ENCODE assay signal across 22 cellular contexts in genomic region chr9:89748831-89749499, GRCh38.
DNase-seq lines count a peak whose midpoint lies in the region; ATAC-seq and TF ChIP-seq lines count a peak whose summit lies in the region.
"Had no signal": no experiment of that assay in that cellular context is flagged by ENCODE, and none has a peak within 500 bp of the region (broad histone marks: within the 10 kb centered on the region; RNA-seq: fewer than 3 reads in every experiment).

No MANE protein-coding gene starts in this region.

- no peaks in the 10 kb centered on the region; the same call in 1 of the 2 replicates for H4K20me1 ChIP-seq in DND-41 (ENCODE audit: insufficient read depth, low read length)

- WGBS in neuronal stem cell (ENCODE audit: extremely low coverage in 2 of 2, insufficient read length in 2 of 2, insufficient replicate concordance in 1 of 2), 2 donors, result no CpG with 5 or more reads among the region's 6 CpGs

- DNase-seq in activated CD8-positive, alpha-beta T cell treated with anti-CD3 and anti-CD28 coated beads, Interleukin-2, amount 10 ng/mL, durations not matched to agents 7 days and 5 days, result no peak
- DNase-seq in activated CD8-positive, alpha-beta T cell treated with anti-CD3 and anti-CD28 coated beads for 36 hours, result no peak
- DNase-seq in DND-41, result no peak
- DNase-seq in activated CD4-positive, alpha-beta memory T cell treated with anti-CD3 and anti-CD28 coated beads, Interleukin-2, amount 10 ng/mL, durations not matched to agents 7 days and 5 days, result no peak
- DNase-seq in neuronal stem cell (ENCODE audit: low spot score), result no peak
- no peak for DNase-seq in inferior parietal cortex (ENCODE audit: extremely low spot score)
- no peak for DNase-seq in islet precursor cell
- no peak for DNase-seq in left ventricle myocardium superior
- DNase-seq: ACHN, aorta, heart right ventricle, left lung, midbrain, MM.1S, NCI-H1436 treated with DMSO at 0.1 percent for 48 hours, NCI-H774, SHP77, SW 1271 had no signal

- H3K79me1 ChIP-seq in neuronal stem cell (ENCODE audit: low read depth, low read length), result no peaks in the 10 kb centered on the region

- H3K9me3 ChIP-seq in DND-41 (ENCODE audit: insufficient read depth, low read length, severe bottlenecking), result no peaks in the 10 kb centered on the region
- peaks cover 0 to 2% of the 10 kb centered on the region in 2 donors for H3K9me3 ChIP-seq in neuronal stem cell (replicated peaks in 1 of 2; ENCODE audit: control insufficient read depth in 2 of 2, insufficient read depth in 1 of 2, low read depth in 1 of 2, low read length in 2 of 2)
- H3K9me3 ChIP-seq: vagina had no signal

- peak overlapping the region; percentile 67 for H3K27ac Mint-ChIP-seq in activated CD8-positive, alpha-beta T cell treated with anti-CD3 and anti-CD28 coated beads, Interleukin-2, amount 10 ng/mL, durations not matched to agents 7 days and 5 days
- no peak overlapping the region for H3K27ac Mint-ChIP-seq in activated CD8-positive, alpha-beta T cell treated with anti-CD3 and anti-CD28 coated beads for 36 hours
- H3K27ac Mint-ChIP-seq in activated CD4-positive, alpha-beta memory T cell treated with anti-CD3 and anti-CD28 coated beads, Interleukin-2, amount 10 ng/mL, durations not matched to agents 7 days and 5 days, result peak overlapping the region; percentile 48
- H3K27ac Mint-ChIP-seq: progenitor cell of endocrine pancreas had no signal

- H3K4me2 ChIP-seq in DND-41 (ENCODE audit: insufficient read depth, low read length) (no peak overlapping the region), neuronal stem cell (ENCODE audit: insufficient read depth, low read length, poor library complexity, severe bottlenecking) (no peak overlapping the region)

- no peak overlapping the region for H4K8ac ChIP-seq in neuronal stem cell (ENCODE audit: low read depth, low read length)

- peaks cover 53% of the 10 kb centered on the region for H3K4me1 Mint-ChIP-seq in activated CD8-positive, alpha-beta T cell treated with anti-CD3 and anti-CD28 coated beads, Interleukin-2, amount 10 ng/mL, durations not matched to agents 7 days and 5 days (ENCODE audit: low read depth)
- peaks cover 30% of the 10 kb centered on the region for H3K4me1 Mint-ChIP-seq in activated CD8-positive, alpha-beta T cell treated with anti-CD3 and anti-CD28 coated beads for 36 hours (ENCODE audit: low read depth)
- peaks cover 45% of the 10 kb centered on the region for H3K4me1 Mint-ChIP-seq in activated CD4-positive, alpha-beta memory T cell treated with anti-CD3 and anti-CD28 coated beads, Interleukin-2, amount 10 ng/mL, durations not matched to agents 7 days and 5 days

- H2BK12ac ChIP-seq in neuronal stem cell (ENCODE audit: low read length), result peak overlapping the region; percentile 67

- H3K4me3 ChIP-seq in DND-41 (ENCODE audit: low read depth in 1 of 2, low read length in 2 of 2) (no peak overlapping the region), neuronal stem cell (ENCODE audit: low read length in 2 of 2) (no peak overlapping the region)
- H3K4me3 ChIP-seq: heart right ventricle, left lung, vagina had no signal

- peak overlapping the region; percentile 2 for H3K4me3 Mint-ChIP-seq in activated CD8-positive, alpha-beta T cell treated with anti-CD3 and anti-CD28 coated beads, Interleukin-2, amount 10 ng/mL, durations not matched to agents 7 days and 5 days
- no peak overlapping the region for H3K4me3 Mint-ChIP-seq in activated CD8-positive, alpha-beta T cell treated with anti-CD3 and anti-CD28 coated beads for 36 hours
- H3K4me3 Mint-ChIP-seq in activated CD4-positive, alpha-beta memory T cell treated with anti-CD3 and anti-CD28 coated beads, Interleukin-2, amount 10 ng/mL, durations not matched to agents 7 days and 5 days, result peak overlapping the region; percentile 5

- ATAC-seq in activated CD8-positive, alpha-beta T cell treated with anti-CD3 and anti-CD28 coated beads, Interleukin-2, amount 10 ng/mL, durations not matched to agents 7 days and 5 days, result no peak
- no peak for ATAC-seq in activated CD8-positive, alpha-beta T cell treated with anti-CD3 and anti-CD28 coated beads for 36 hours
- ATAC-seq in DND-41 (ENCODE audit: insufficient read depth, low read depth) (no peak), left ventricle myocardium superior (no peak)
- ATAC-seq: heart right ventricle, left lung had no signal

- no peak for TF ChIP-seq CTCF in activated CD8-positive, alpha-beta T cell treated with anti-CD3 and anti-CD28 coated beads for 36 hours (IDR thresholded peaks at IDR 0.05)
- no peak for TF ChIP-seq CTCF in DND-41 (IDR thresholded peaks at IDR 0.05; ENCODE audit: borderline replicate concordance, extremely low read depth, low read length, poor library complexity, severe bottlenecking)

- H3K36me3 ChIP-seq in DND-41 (ENCODE audit: insufficient read depth, low read length) (no peaks in the 10 kb centered on the region), neuronal stem cell (replicated peaks in 1 of 2; ENCODE audit: control insufficient read depth in 2 of 2, insufficient read depth in 2 of 2, low read length in 2 of 2) (no peaks in the 10 kb centered on the region)
- H3K36me3 ChIP-seq: heart right ventricle, left lung, vagina had no signal

- H3K79me2 ChIP-seq in DND-41 (ENCODE audit: insufficient read depth, low read length), result no peaks in the 10 kb centered on the region

- no peak overlapping the region for H2BK120ac ChIP-seq in neuronal stem cell (ENCODE audit: low read depth, low read length)

- peaks cover 6% of the 10 kb centered on the region for H3K9me3 Mint-ChIP-seq in activated CD8-positive, alpha-beta T cell treated with anti-CD3 and anti-CD28 coated beads, Interleukin-2, amount 10 ng/mL, durations not matched to agents 7 days and 5 days (ENCODE audit: insufficient read depth)
- peaks cover 3% of the 10 kb centered on the region for H3K9me3 Mint-ChIP-seq in activated CD8-positive, alpha-beta T cell treated with anti-CD3 and anti-CD28 coated beads for 36 hours
- peaks cover 6% of the 10 kb centered on the region for H3K9me3 Mint-ChIP-seq in activated CD4-positive, alpha-beta memory T cell treated with anti-CD3 and anti-CD28 coated beads, Interleukin-2, amount 10 ng/mL, durations not matched to agents 7 days and 5 days

- peak overlapping the region; percentile 78 for H3K14ac ChIP-seq in neuronal stem cell (ENCODE audit: low read length)

- CTCF ChIA-PET in activated CD8-positive, alpha-beta T cell treated with anti-CD3 and anti-CD28 coated beads, Interleukin-2, amount 10 ng/mL, durations not matched to agents 7 days and 5 days (lab: Charles Lee), result interaction anchor here (0.8 to 1.3 kb wide), 3 partner anchors 10 to 146 kb away, joined by 3 to 4 read pairs (median 3); no protein-coding TSS in a partner anchor
- CTCF ChIA-PET in activated CD8-positive, alpha-beta T cell treated with anti-CD3 and anti-CD28 coated beads for 36 hours (lab: Charles Lee), result no interaction called here
- CTCF ChIA-PET in activated CD4-positive, alpha-beta memory T cell treated with anti-CD3 and anti-CD28 coated beads, Interleukin-2, amount 10 ng/mL, durations not matched to agents 7 days and 5 days (lab: Charles Lee), result no interaction called here

- H3K9ac ChIP-seq in DND-41 (ENCODE audit: low read depth, low read length) (no peak overlapping the region), neuronal stem cell (ENCODE audit: low read depth, low read length, poor library complexity) (peak overlapping the region; percentile 72)

- H3K23ac ChIP-seq in neuronal stem cell (ENCODE audit: low read depth, low read length, poor library complexity), result peak overlapping the region; percentile 45

- H3K27ac ChIP-seq in DND-41 (ENCODE audit: low read length) (peak overlapping the region; percentile 56; the same call in 1 of the 2 replicates), neuronal stem cell (replicated peaks; ENCODE audit: low read length) (no peak overlapping the region)
- H3K27ac ChIP-seq: C4-2B, epithelial cell of prostate, heart right ventricle, left lung had no signal

- intact Hi-C loops in activated CD8-positive, alpha-beta T cell treated with anti-CD3 and anti-CD28 coated beads for 36 hours (cut with micrococcal nuclease), result no loop called here
- intact Hi-C loops in left ventricle myocardium superior (cut with micrococcal nuclease), result no loop called here

- no peaks in the 10 kb centered on the region for H3K27me3 Mint-ChIP-seq in activated CD8-positive, alpha-beta T cell treated with anti-CD3 and anti-CD28 coated beads, Interleukin-2, amount 10 ng/mL, durations not matched to agents 7 days and 5 days (ENCODE audit: low read depth)
- H3K27me3 Mint-ChIP-seq in activated CD8-positive, alpha-beta T cell treated with anti-CD3 and anti-CD28 coated beads for 36 hours, result no peaks in the 10 kb centered on the region
- H3K27me3 Mint-ChIP-seq in activated CD4-positive, alpha-beta memory T cell treated with anti-CD3 and anti-CD28 coated beads, Interleukin-2, amount 10 ng/mL, durations not matched to agents 7 days and 5 days, result no peaks in the 10 kb centered on the region

- no peak overlapping the region for H2BK15ac ChIP-seq in neuronal stem cell (ENCODE audit: low read length)

- H4K91ac ChIP-seq in neuronal stem cell (ENCODE audit: low read depth, low read length, poor library complexity), result no peak overlapping the region

- peaks cover 10% of the 10 kb centered on the region for H3K36me3 Mint-ChIP-seq in activated CD8-positive, alpha-beta T cell treated with anti-CD3 and anti-CD28 coated beads, Interleukin-2, amount 10 ng/mL, durations not matched to agents 7 days and 5 days (ENCODE audit: low read depth)
- no peaks in the 10 kb centered on the region for H3K36me3 Mint-ChIP-seq in activated CD8-positive, alpha-beta T cell treated with anti-CD3 and anti-CD28 coated beads for 36 hours (ENCODE audit: low read depth)
- H3K36me3 Mint-ChIP-seq in activated CD4-positive, alpha-beta memory T cell treated with anti-CD3 and anti-CD28 coated beads, Interleukin-2, amount 10 ng/mL, durations not matched to agents 7 days and 5 days (ENCODE audit: low read depth), result peaks cover 17% of the 10 kb centered on the region

- H3K27me3 ChIP-seq in DND-41 (ENCODE audit: insufficient read depth, low read length, poor library complexity) (no peaks in the 10 kb centered on the region), neuronal stem cell (ENCODE audit: control insufficient read depth in 3 of 3, insufficient read depth in 3 of 3, low read depth in 1 of 3, low read length in 3 of 3) (no peaks in the 10 kb centered on the region)
- H3K27me3 ChIP-seq: heart right ventricle, left lung, vagina had no signal

- peak overlapping the region; percentile 50 for H2AK5ac ChIP-seq in neuronal stem cell (ENCODE audit: low read depth, low read length)

- POLR2A ChIA-PET in activated CD8-positive, alpha-beta T cell treated with anti-CD3 and anti-CD28 coated beads, Interleukin-2, amount 10 ng/mL, durations not matched to agents 7 days and 5 days (lab: Charles Lee), result no interaction called here
- POLR2A ChIA-PET in activated CD8-positive, alpha-beta T cell treated with anti-CD3 and anti-CD28 coated beads for 36 hours (lab: Charles Lee), result interaction anchor here (1.0 kb wide), 1 partner anchor 8 kb away, joined by 3 read pairs; no protein-coding TSS in a partner anchor
- POLR2A ChIA-PET in activated CD4-positive, alpha-beta memory T cell treated with anti-CD3 and anti-CD28 coated beads, Interleukin-2, amount 10 ng/mL, durations not matched to agents 7 days and 5 days (lab: Charles Lee), result interaction anchor here (0.7 to 2.6 kb wide), 3 partner anchors 10 to 144 kb away, joined by 5 to 11 read pairs (median 7); partner anchors contain the start of gene GADD45G

- no peak overlapping the region for H3K18ac ChIP-seq in neuronal stem cell (ENCODE audit: low read length)

- H2AFZ ChIP-seq in DND-41 (ENCODE audit: low read depth, low read length) (no peak overlapping the region), neuronal stem cell (ENCODE audit: low read length) (no peak overlapping the region)

- H3K4ac ChIP-seq in neuronal stem cell (ENCODE audit: low read length), result no peak overlapping the region

- H3K4me1 ChIP-seq in DND-41 (ENCODE audit: insufficient read depth, low read length), result peaks cover 33% of the 10 kb centered on the region
- peaks cover 6 to 7% of the 10 kb centered on the region in 2 donors for H3K4me1 ChIP-seq in neuronal stem cell (ENCODE audit: control insufficient read depth in 2 of 2, insufficient read depth in 1 of 2, low read depth in 1 of 2, low read length in 2 of 2)

- H2BK5ac ChIP-seq in neuronal stem cell (ENCODE audit: low read length), result no peak overlapping the region
